In genomic region chr5:143217065-143217803, GRCh38 we compare ENCODE assay signal across 11 cellular contexts.
DNase-seq lines count a peak whose midpoint lies in the region; ATAC-seq and TF ChIP-seq lines count a peak whose summit lies in the region.
"Had no signal": no experiment of that assay in that cellular context is flagged by ENCODE, and none has a peak within 500 bp of the region (broad histone marks: within the 10 kb centered on the region; RNA-seq: fewer than 3 reads in every experiment).

No MANE protein-coding gene starts in this region.

- H3K4me1 Mint-ChIP-seq in activated T-cell treated with anti-CD3 and anti-CD28 coated beads, Interleukin-2, amount 50 U/mL, for 72 hours (ENCODE audit: low read depth), result peaks cover 71% of the 10 kb centered on the region
- H3K4me1 Mint-ChIP-seq in activated T-cell treated with anti-CD3 and anti-CD28 coated beads, Interleukin-2, amount 50 U/mL, for 4 hours (ENCODE audit: low read depth), result peaks cover 49% of the 10 kb centered on the region
- H3K4me1 Mint-ChIP-seq in dendritic cell treated with granulocyte-macrophage colony-stimulating factor and Interleukin-4, amounts not matched to agents 40 ng/mL and 50 ng/mL, for 4 days (ENCODE audit: low read depth), result peaks cover 96% of the 10 kb centered on the region
- peaks cover 89% of the 10 kb centered on the region for H3K4me1 Mint-ChIP-seq in stimulated activated effector memory CD8-positive, alpha-beta T cell treated with anti-CD3 and anti-CD28 coated beads, Interleukin-12 subunit alpha, Interleukin-12 subunit beta, amount 100 ng/mL, for 72 hours

- DNase-seq in activated T-cell treated with anti-CD3 and anti-CD28 coated beads, Interleukin-2, amount 50 U/mL, for 72 hours, result peak; percentile 24 to 27
- no peak for DNase-seq in activated T-cell treated with anti-CD3 and anti-CD28 coated beads, Interleukin-2, amount 50 U/mL, for 4 hours
- DNase-seq in NB4 (ENCODE audit: low read depth) (peak; percentile 80), RPMI8226 (no peak)
- no peak for DNase-seq in stimulated activated effector memory CD8-positive, alpha-beta T cell treated with anti-CD3 and anti-CD28 coated beads, Interleukin-12 subunit alpha, Interleukin-12 subunit beta, amount 100 ng/mL, for 72 hours (ENCODE audit: low spot score in 2 of 2)
- DNase-seq: dorsolateral prefrontal cortex; NK-92 treated with Interleukin-12 subunit alpha and Interleukin-12 subunit beta, amount 100 ng/mL, for 24 hours had no signal

- no peaks in the 10 kb centered on the region for H3K27me3 Mint-ChIP-seq in activated T-cell treated with anti-CD3 and anti-CD28 coated beads, Interleukin-2, amount 50 U/mL, for 72 hours (ENCODE audit: low read depth)
- no peaks in the 10 kb centered on the region for H3K27me3 Mint-ChIP-seq in activated T-cell treated with anti-CD3 and anti-CD28 coated beads, Interleukin-2, amount 50 U/mL, for 4 hours (ENCODE audit: low read depth)
- H3K27me3 Mint-ChIP-seq in dendritic cell treated with granulocyte-macrophage colony-stimulating factor and Interleukin-4, amounts not matched to agents 40 ng/mL and 50 ng/mL, for 4 days, result no peaks in the 10 kb centered on the region
- H3K27me3 Mint-ChIP-seq: IgD-negative memory B cell had no signal

- H3K9me3 Mint-ChIP-seq in activated T-cell treated with anti-CD3 and anti-CD28 coated beads, Interleukin-2, amount 50 U/mL, for 72 hours, result no peaks in the 10 kb centered on the region
- no peaks in the 10 kb centered on the region for H3K9me3 Mint-ChIP-seq in activated T-cell treated with anti-CD3 and anti-CD28 coated beads, Interleukin-2, amount 50 U/mL, for 4 hours
- no peaks in the 10 kb centered on the region for H3K9me3 Mint-ChIP-seq in dendritic cell treated with granulocyte-macrophage colony-stimulating factor and Interleukin-4, amounts not matched to agents 40 ng/mL and 50 ng/mL, for 4 days
- H3K9me3 Mint-ChIP-seq in stimulated activated effector memory CD8-positive, alpha-beta T cell treated with anti-CD3 and anti-CD28 coated beads, Interleukin-12 subunit alpha, Interleukin-12 subunit beta, amount 100 ng/mL, for 72 hours, result no peaks in the 10 kb centered on the region
- H3K9me3 Mint-ChIP-seq: IgD-negative memory B cell had no signal

- H3K4me3 ChIP-seq in NB4 (ENCODE audit: low read depth, low read length), result no peak overlapping the region
- H3K4me3 ChIP-seq: dorsolateral prefrontal cortex had no signal

- H3K27ac Mint-ChIP-seq in activated T-cell treated with anti-CD3 and anti-CD28 coated beads, Interleukin-2, amount 50 U/mL, for 72 hours, result peak overlapping the region; percentile 3
- peak overlapping the region; percentile 67 for H3K27ac Mint-ChIP-seq in dendritic cell treated with granulocyte-macrophage colony-stimulating factor and Interleukin-4, amounts not matched to agents 40 ng/mL and 50 ng/mL, for 4 days
- H3K27ac Mint-ChIP-seq in stimulated activated effector memory CD8-positive, alpha-beta T cell treated with anti-CD3 and anti-CD28 coated beads, Interleukin-12 subunit alpha, Interleukin-12 subunit beta, amount 100 ng/mL, for 72 hours, result peak overlapping the region; percentile 89

- intact Hi-C loops in dendritic cell treated with granulocyte-macrophage colony-stimulating factor and Interleukin-4, amounts not matched to agents 40 ng/mL and 50 ng/mL, for 4 days (cut with micrococcal nuclease), result no loop called here

- no peak for TF ChIP-seq CTCF in NB4 (IDR thresholded peaks at IDR 0.05; ENCODE audit: low read depth, low read length)

- no peak for TF ChIP-seq POLR2A in NB4 (IDR thresholded peaks at IDR 0.05; ENCODE audit: extremely low read depth, insufficient read length)

- peak overlapping the region; percentile 38 to 41 for H3K4me3 Mint-ChIP-seq in activated T-cell treated with anti-CD3 and anti-CD28 coated beads, Interleukin-2, amount 50 U/mL, for 72 hours
- no peak overlapping the region for H3K4me3 Mint-ChIP-seq in activated T-cell treated with anti-CD3 and anti-CD28 coated beads, Interleukin-2, amount 50 U/mL, for 4 hours
- H3K4me3 Mint-ChIP-seq in dendritic cell treated with granulocyte-macrophage colony-stimulating factor and Interleukin-4, amounts not matched to agents 40 ng/mL and 50 ng/mL, for 4 days, result no peak overlapping the region
- peak overlapping the region; percentile 50 for H3K4me3 Mint-ChIP-seq in stimulated activated effector memory CD8-positive, alpha-beta T cell treated with anti-CD3 and anti-CD28 coated beads, Interleukin-12 subunit alpha, Interleukin-12 subunit beta, amount 100 ng/mL, for 72 hours

- peaks cover 2 to 4% of the 10 kb centered on the region in 2 donors for H3K36me3 Mint-ChIP-seq in activated T-cell treated with anti-CD3 and anti-CD28 coated beads, Interleukin-2, amount 50 U/mL, for 72 hours (ENCODE audit: insufficient read depth in 2 of 2)
- H3K36me3 Mint-ChIP-seq in activated T-cell treated with anti-CD3 and anti-CD28 coated beads, Interleukin-2, amount 50 U/mL, for 4 hours (ENCODE audit: insufficient read depth), result peaks cover 21% of the 10 kb centered on the region
- H3K36me3 Mint-ChIP-seq in dendritic cell treated with granulocyte-macrophage colony-stimulating factor and Interleukin-4, amounts not matched to agents 40 ng/mL and 50 ng/mL, for 4 days (ENCODE audit: low read depth), result peaks cover 73% of the 10 kb centered on the region
- H3K36me3 Mint-ChIP-seq in stimulated activated effector memory CD8-positive, alpha-beta T cell treated with anti-CD3 and anti-CD28 coated beads, Interleukin-12 subunit alpha, Interleukin-12 subunit beta, amount 100 ng/mL, for 72 hours, result peaks cover 30% of the 10 kb centered on the region

- ATAC-seq in activated T-cell treated with anti-CD3 and anti-CD28 coated beads, Interleukin-2, amount 50 U/mL, for 72 hours (replicated peaks in 1 of 2), result peak; percentile 46 to 49
- no peak for ATAC-seq in activated T-cell treated with anti-CD3 and anti-CD28 coated beads, Interleukin-2, amount 50 U/mL, for 4 hours
- ATAC-seq in stimulated activated effector memory CD8-positive, alpha-beta T cell treated with anti-CD3 and anti-CD28 coated beads, Interleukin-12 subunit alpha, Interleukin-12 subunit beta, amount 100 ng/mL, for 72 hours, result peak; percentile 56
- no peak for ATAC-seq in HG03159 (IDR thresholded peaks at IDR 0.05; ENCODE audit: unreplicated experiment)
- no peak for ATAC-seq in GM21528 (IDR thresholded peaks at IDR 0.05; ENCODE audit: low FRiP score, unreplicated experiment)

Comparison
In these comparisons a context has a peak if more than half of its experiments do, and no peak if none do; other contexts are left out.
1. ATAC-seq: peak in activated T-cell treated with anti-CD3 and anti-CD28 coated beads, Interleukin-2, amount 50 U/mL, for 72 hours (2 of 2) and stimulated activated effector memory CD8-positive, alpha-beta T cell treated with anti-CD3 and anti-CD28 coated beads, Interleukin-12 subunit alpha, Interleukin-12 subunit beta, amount 100 ng/mL, for 72 hours (single experiment); none in activated T-cell treated with anti-CD3 and anti-CD28 coated beads, Interleukin-2, amount 50 U/mL, for 4 hours (0 of 2), HG03159 (single experiment) and GM21528 (single experiment).
2. DNase-seq: peak in activated T-cell treated with anti-CD3 and anti-CD28 coated beads, Interleukin-2, amount 50 U/mL, for 72 hours (2 of 2) and NB4 (single experiment); none in activated T-cell treated with anti-CD3 and anti-CD28 coated beads, Interleukin-2, amount 50 U/mL, for 4 hours (single experiment), stimulated activated effector memory CD8-positive, alpha-beta T cell treated with anti-CD3 and anti-CD28 coated beads, Interleukin-12 subunit alpha, Interleukin-12 subunit beta, amount 100 ng/mL, for 72 hours (0 of 2) and RPMI8226 (single experiment).
3. H3K4me3 Mint-ChIP-seq: peak in activated T-cell treated with anti-CD3 and anti-CD28 coated beads, Interleukin-2, amount 50 U/mL, for 72 hours (2 of 2) and stimulated activated effector memory CD8-positive, alpha-beta T cell treated with anti-CD3 and anti-CD28 coated beads, Interleukin-12 subunit alpha, Interleukin-12 subunit beta, amount 100 ng/mL, for 72 hours (single experiment); none in activated T-cell treated with anti-CD3 and anti-CD28 coated beads, Interleukin-2, amount 50 U/mL, for 4 hours (single experiment) and dendritic cell treated with granulocyte-macrophage colony-stimulating factor and Interleukin-4, amounts not matched to agents 40 ng/mL and 50 ng/mL, for 4 days (single experiment).
4. H3K27ac Mint-ChIP-seq: peak in every context shown above with its lines; median percentile 89 in stimulated activated effector memory CD8-positive, alpha-beta T cell treated with anti-CD3 and anti-CD28 coated beads, Interleukin-12 subunit alpha, Interleukin-12 subunit beta, amount 100 ng/mL, for 72 hours; 67 in dendritic cell treated with granulocyte-macrophage colony-stimulating factor and Interleukin-4, amounts not matched to agents 40 ng/mL and 50 ng/mL, for 4 days; 3 in activated T-cell treated with anti-CD3 and anti-CD28 coated beads, Interleukin-2, amount 50 U/mL, for 72 hours.